21 cellular contexts compared by ENCODE assay signal in genomic region chr10:299969-300368, GRCh38.
A peak's percentile ranks its signal among the peaks of the same experiment; 100 is the strongest.
DNase-seq lines count a peak whose midpoint lies in the region; ATAC-seq and TF ChIP-seq lines count a peak whose summit lies in the region.
"Had no signal": no experiment of that assay in that cellular context is flagged by ENCODE, and none has a peak within 500 bp of the region (broad histone marks: within the 10 kb centered on the region; RNA-seq: fewer than 3 reads in every experiment).

No MANE protein-coding gene starts in this region.

- H3K4me1 Mint-ChIP-seq in stimulated activated memory B cell treated with anti-CD40 and anti-IgM and Interleukin-4, amounts not matched to agents 10 μg/mL and 1 μg/mL and 100 μg/mL, for 72 hours, result peaks cover 17% of the 10 kb centered on the region
- H3K4me1 Mint-ChIP-seq: natural killer cell had no signal

- peaks cover 7 to 20% (median 18%) of the 10 kb centered on the region in 4 donors for H3K4me1 ChIP-seq in esophagus muscularis mucosa
- H3K4me1 ChIP-seq: Peyer's patch had no signal

- no peak for DNase-seq in activated CD4-positive, alpha-beta T cell treated with anti-CD3 and anti-CD28 coated beads, Interleukin-2, amount 50 U/mL, for 48 hours
- DNase-seq in hypothalamus (lab: John Stamatoyannopoulos, UW) (no peak), esophagus muscularis mucosa (ENCODE audit: extremely low spot score) (no peak), DMS 273 treated with DMSO at 0.1 percent for 48 hours (lab: John Stamatoyannopoulos, UW) (no peak)
- DNase-seq: activated CD4-positive, CD25-positive, alpha-beta regulatory T cell treated with anti-CD3 and anti-CD28 coated beads, Interleukin-2, amount 50 U/mL, for 72 hours; KBM-7; mesendoderm; natural killer cell; NCI-H187; NCI-H2227 treated with DMSO at 0.1 percent for 48 hours; NCI-H82; Peyer's patch; stimulated activated naive CD8-positive, alpha-beta T cell treated with anti-CD3 and anti-CD28 coated beads, Interleukin-15, Interleukin-2, amounts not matched to agents 100 U/mL and 50 U/mL, for 24 hours; T1000 had no signal

- no peak for TF ChIP-seq EP300 in esophagus muscularis mucosa (IDR thresholded peaks at IDR 0.05)

- H3K36me3 ChIP-seq in esophagus muscularis mucosa, result peaks cover 0 to 44% (median 10%) of the 10 kb centered on the region in 4 donors
- H3K36me3 ChIP-seq: cardiac muscle cell had no signal

- H3K4me3 ChIP-seq in esophagus muscularis mucosa, result no peak overlapping the region
- H3K4me3 ChIP-seq: cardiac muscle cell, Peyer's patch had no signal

- H3K27me3 ChIP-seq in esophagus muscularis mucosa, result no peaks in the 10 kb centered on the region
- H3K27me3 ChIP-seq: cardiac muscle cell, Peyer's patch had no signal

- peak overlapping the region; percentile 75 for H3K4me3 Mint-ChIP-seq in stimulated activated memory B cell treated with anti-CD40 and anti-IgM and Interleukin-4, amounts not matched to agents 10 μg/mL and 1 μg/mL and 100 μg/mL, for 72 hours
- H3K4me3 Mint-ChIP-seq: dendritic cell treated with granulocyte-macrophage colony-stimulating factor and Interleukin-4, amounts not matched to agents 40 ng/mL and 50 ng/mL, for 4 days; natural killer cell; type B pancreatic cell had no signal

- no peaks in the 10 kb centered on the region for H3K27me3 Mint-ChIP-seq in stimulated activated memory B cell treated with anti-CD40 and anti-IgM and Interleukin-4, amounts not matched to agents 10 μg/mL and 1 μg/mL and 100 μg/mL, for 72 hours
- H3K27me3 Mint-ChIP-seq: type B pancreatic cell had no signal

- no peak for TF ChIP-seq CTCF in esophagus muscularis mucosa (IDR thresholded peaks at IDR 0.05)

- 99% methylated on average over 7 of the region's 7 CpGs for WGBS in esophagus muscularis mucosa

- H3K36me3 Mint-ChIP-seq in stimulated activated memory B cell treated with anti-CD40 and anti-IgM and Interleukin-4, amounts not matched to agents 10 μg/mL and 1 μg/mL and 100 μg/mL, for 72 hours, result peaks cover 5% of the 10 kb centered on the region
- H3K36me3 Mint-ChIP-seq: natural killer cell had no signal

- no peak overlapping the region for H3K27ac ChIP-seq in esophagus muscularis mucosa (replicated peaks in 1 of 4)
- H3K27ac ChIP-seq: cardiac muscle cell had no signal

- TF ChIP-seq POLR2A in esophagus muscularis mucosa (IDR thresholded peaks at IDR 0.05; ENCODE audit: low read depth), result no peak

- H3K9me3 ChIP-seq in esophagus muscularis mucosa, result no peaks in the 10 kb centered on the region
- H3K9me3 ChIP-seq: Peyer's patch had no signal

- H3K27ac Mint-ChIP-seq in stimulated activated memory B cell treated with anti-CD40 and anti-IgM and Interleukin-4, amounts not matched to agents 10 μg/mL and 1 μg/mL and 100 μg/mL, for 72 hours, result peak overlapping the region; percentile 88
- H3K27ac Mint-ChIP-seq: dendritic cell treated with granulocyte-macrophage colony-stimulating factor and Interleukin-4, amounts not matched to agents 40 ng/mL and 50 ng/mL, for 4 days; natural killer cell; type B pancreatic cell had no signal

- peaks cover 5% of the 10 kb centered on the region for H3K9me3 Mint-ChIP-seq in stimulated activated memory B cell treated with anti-CD40 and anti-IgM and Interleukin-4, amounts not matched to agents 10 μg/mL and 1 μg/mL and 100 μg/mL, for 72 hours
- H3K9me3 Mint-ChIP-seq: dendritic cell treated with granulocyte-macrophage colony-stimulating factor and Interleukin-4, amounts not matched to agents 40 ng/mL and 50 ng/mL, for 4 days; natural killer cell had no signal

- peak; percentile 71 for ATAC-seq in GM18858 (IDR thresholded peaks at IDR 0.05; ENCODE audit: unreplicated experiment)
- peak; percentile 77 for ATAC-seq in GM21529 (IDR thresholded peaks at IDR 0.05; ENCODE audit: unreplicated experiment)
- ATAC-seq in HG03175 (IDR thresholded peaks at IDR 0.05; ENCODE audit: unreplicated experiment), result peak; percentile 84
- ATAC-seq in stimulated activated memory B cell treated with anti-CD40 and anti-IgM and Interleukin-4, amounts not matched to agents 10 μg/mL and 1 μg/mL and 100 μg/mL, for 72 hours, result peak; percentile 87
- ATAC-seq: natural killer cell; stimulated activated naive CD8-positive, alpha-beta T cell treated with anti-CD3 and anti-CD28 coated beads, Interleukin-15, Interleukin-2, amounts not matched to agents 100 U/mL and 50 U/mL, for 24 hours had no signal

- intact Hi-C loops in esophagus muscularis mucosa (cut with DNase I), result no loop called here
